Comparison of ENCODE assay signal across 8 cellular contexts in genomic region chr1:70205076-70205436, GRCh38. TPM values are rescaled to one million over a fixed set of nuclear protein-coding genes. Genes with fewer than 3 reads are reported as not detected.
DNase-seq lines count a peak whose midpoint lies in the region; ATAC-seq and TF ChIP-seq lines count a peak whose summit lies in the region.

No MANE protein-coding gene starts in this region.

- no peaks in the 10 kb centered on the region for H3K9me2 ChIP-seq in Karpas-422 (replicated peaks; ENCODE audit: insufficient read depth, low read length)

- H3K27me3 ChIP-seq in CD4-positive, CD25-positive, alpha-beta regulatory T cell (ENCODE audit: control insufficient read depth, insufficient read depth, low read length), result no peaks in the 10 kb centered on the region
- H3K27me3 ChIP-seq in Karpas-422 (ENCODE audit: low read length), result no peaks in the 10 kb centered on the region

- no peaks in the 10 kb centered on the region for H4K20me1 ChIP-seq in Karpas-422 (ENCODE audit: insufficient read depth, low read depth, low read length)

- no peaks in the 10 kb centered on the region for H3K9me3 Mint-ChIP-seq in CD4-positive, CD25-positive, alpha-beta regulatory T cell
- no peaks in the 10 kb centered on the region for H3K9me3 Mint-ChIP-seq in natural killer cell treated with Interleukin-12 subunit alpha and Interleukin-12 subunit beta and Interleukin-15 and Interleukin-18, amount 100 ng/mL, for 72 hours

- H3K27ac ChIP-seq in CD4-positive, CD25-positive, alpha-beta regulatory T cell (ENCODE audit: insufficient read depth, low read length, poor library complexity, severe bottlenecking), result peak overlapping the region; percentile 93
- H3K27ac ChIP-seq in Karpas-422 (ENCODE audit: low read length) (no peak overlapping the region; the same call in 1 of the 2 replicates), coronary artery (peak overlapping the region; percentile 80 to 88)

- peak overlapping the region; percentile 99 to 100 (median 99) for H3K27ac Mint-ChIP-seq in CD4-positive, CD25-positive, alpha-beta regulatory T cell
- peak overlapping the region; percentile 97 to 99 for H3K27ac Mint-ChIP-seq in natural killer cell treated with Interleukin-12 subunit alpha and Interleukin-12 subunit beta and Interleukin-15 and Interleukin-18, amount 100 ng/mL, for 72 hours

- peaks cover 45 to 85% (median 66%) of the 10 kb centered on the region in 4 donors for H3K4me1 Mint-ChIP-seq in CD4-positive, CD25-positive, alpha-beta regulatory T cell
- peaks cover 36 to 51% of the 10 kb centered on the region in 2 donors for H3K4me1 Mint-ChIP-seq in natural killer cell treated with Interleukin-12 subunit alpha and Interleukin-12 subunit beta and Interleukin-15 and Interleukin-18, amount 100 ng/mL, for 72 hours (ENCODE audit: low read depth in 2 of 2)

- H3K36me3 ChIP-seq in CD4-positive, CD25-positive, alpha-beta regulatory T cell (ENCODE audit: control insufficient read depth, insufficient read depth, low read length), result peaks cover 6% of the 10 kb centered on the region
- peaks cover 12% of the 10 kb centered on the region; the same call in 1 of the 2 replicates for H3K36me3 ChIP-seq in Karpas-422 (ENCODE audit: insufficient read depth, low read length)

- H3K9ac ChIP-seq in Karpas-422 (ENCODE audit: low read length), result peak overlapping the region; percentile 82

- no peak for DNase-seq in CD4-positive, CD25-positive, alpha-beta regulatory T cell
- DNase-seq in Karpas-422, result no peak
- DNase-seq in coronary artery (ENCODE audit: low spot score), result no peak
- DNase-seq in natural killer cell treated with Interleukin-12 subunit alpha and Interleukin-12 subunit beta and Interleukin-15 and Interleukin-18, amount 100 ng/mL, for 72 hours (ENCODE audit: low spot score), result no peak
- DNase-seq in GM13977 (ENCODE audit: low spot score), result no peak
- DNase-seq in superior temporal gyrus (ENCODE audit: extremely low spot score), result no peak
- DNase-seq in activated CD8-positive, alpha-beta memory T cell treated with anti-CD3 and anti-CD28 coated beads for 24 hours, result no peak

- H3K9me3 ChIP-seq in CD4-positive, CD25-positive, alpha-beta regulatory T cell (ENCODE audit: control insufficient read depth in 2 of 2, low read length in 2 of 2), result no peaks in the 10 kb centered on the region
- H3K9me3 ChIP-seq in Karpas-422 (ENCODE audit: low read length), result no peaks in the 10 kb centered on the region

- H3K4me2 ChIP-seq in Karpas-422 (ENCODE audit: low read depth, low read length, poor library complexity, severe bottlenecking), result peak overlapping the region; percentile 94

- in situ Hi-C loops in GM13977 (cut with MboI; ENCODE audit: low pct_unique_long_range_greater_than_20kb, low sequenced_read_pairs, unreplicated experiment), result no loop called here

- peak overlapping the region; percentile 99 for H3K4me3 ChIP-seq in CD4-positive, CD25-positive, alpha-beta regulatory T cell (ENCODE audit: low read depth, low read length)
- H3K4me3 ChIP-seq in Karpas-422 (ENCODE audit: low read length) (peak overlapping the region; percentile 82), coronary artery (peak overlapping the region; percentile 70)

- peak overlapping the region; percentile 37; the same call in 1 of the 2 replicates for H2AFZ ChIP-seq in Karpas-422 (ENCODE audit: low read length)

- H3K4me3 Mint-ChIP-seq in CD4-positive, CD25-positive, alpha-beta regulatory T cell, result peak overlapping the region; percentile 97 to 99 (median 98)
- peak overlapping the region; percentile 92 for H3K4me3 Mint-ChIP-seq in natural killer cell treated with Interleukin-12 subunit alpha and Interleukin-12 subunit beta and Interleukin-15 and Interleukin-18, amount 100 ng/mL, for 72 hours

- ATAC-seq in CD4-positive, CD25-positive, alpha-beta regulatory T cell (ENCODE audit: low read depth in 2 of 2), result no peak
- peak; percentile 2 for ATAC-seq in GM21423 (IDR thresholded peaks at IDR 0.05; ENCODE audit: unreplicated experiment)
- peak in 1 of 2 donors; percentile 63 for ATAC-seq in natural killer cell treated with Interleukin-12 subunit alpha and Interleukin-12 subunit beta and Interleukin-15 and Interleukin-18, amount 100 ng/mL, for 72 hours

- TF ChIP-seq CTCF in coronary artery (IDR thresholded peaks at IDR 0.05), result no peak
- no peak for TF ChIP-seq CTCF in GM13977 (IDR thresholded peaks at IDR 0.05; ENCODE audit: extremely low read depth, insufficient read depth, missing control alignments)

- H3K4me1 ChIP-seq in CD4-positive, CD25-positive, alpha-beta regulatory T cell (ENCODE audit: control insufficient read depth, insufficient read depth, low read length, poor library complexity, severe bottlenecking), result peaks cover 51% of the 10 kb centered on the region
- peaks cover 46% of the 10 kb centered on the region for H3K4me1 ChIP-seq in Karpas-422 (ENCODE audit: low read length)

- H3K36me3 Mint-ChIP-seq in CD4-positive, CD25-positive, alpha-beta regulatory T cell, result peaks cover 12% of the 10 kb centered on the region
- H3K36me3 Mint-ChIP-seq in natural killer cell treated with Interleukin-12 subunit alpha and Interleukin-12 subunit beta and Interleukin-15 and Interleukin-18, amount 100 ng/mL, for 72 hours, result no peaks in the 10 kb centered on the region

- H3K79me2 ChIP-seq in Karpas-422 (ENCODE audit: low read length), result peaks cover 98% of the 10 kb centered on the region

- no peaks in the 10 kb centered on the region for H3K27me3 Mint-ChIP-seq in CD4-positive, CD25-positive, alpha-beta regulatory T cell
- no peaks in the 10 kb centered on the region for H3K27me3 Mint-ChIP-seq in natural killer cell treated with Interleukin-12 subunit alpha and Interleukin-12 subunit beta and Interleukin-15 and Interleukin-18, amount 100 ng/mL, for 72 hours

RNA-seq across cellular contexts. Expression of gene LRRC40, which starts 0.3 kb away (rescaled TPM):
- total RNA-seq in CD4-positive, CD25-positive, alpha-beta regulatory T cell, result 15.7 TPM
- polyA plus RNA-seq in CD4-positive, CD25-positive, alpha-beta regulatory T cell, result 10 to 100 TPM in 1 of 4 donors, 1 to 10 TPM in 3; 6.9 to 11.3 (median 8.1) TPM
- 16.5 and 37.4 TPM in 2 replicates for total RNA-seq in Karpas-422 (2014; rRNA removed; shearing (Covaris generic); ENCODE audit: low replicate concordance)
- 10 to 100 TPM; 18.2 to 20.4 TPM for total RNA-seq in natural killer cell treated with Interleukin-12 subunit alpha and Interleukin-12 subunit beta and Interleukin-15 and Interleukin-18, amount 100 ng/mL, for 72 hours

RNA-seq across cellular contexts. Expression of gene SRSF11, which starts 16.1 kb away (rescaled TPM):
- total RNA-seq in CD4-positive, CD25-positive, alpha-beta regulatory T cell, result 332 TPM
- 100 to 1,000 TPM in 2 of 4 donors, 10 to 100 TPM in 2; 83.7 to 120 (median 103) TPM for polyA plus RNA-seq in CD4-positive, CD25-positive, alpha-beta regulatory T cell
- 209 and 327 TPM in 2 replicates for total RNA-seq in Karpas-422 (2014; rRNA removed; shearing (Covaris generic); ENCODE audit: low replicate concordance)
- 100 to 1,000 TPM; 165 to 218 TPM for total RNA-seq in natural killer cell treated with Interleukin-12 subunit alpha and Interleukin-12 subunit beta and Interleukin-15 and Interleukin-18, amount 100 ng/mL, for 72 hours
